ENCODE assay signal across 9 cellular contexts in genomic region chr2:219073413-219074129, GRCh38. TPM values are rescaled to one million over a fixed set of nuclear protein-coding genes. Genes with fewer than 3 reads are reported as not detected.
DNase-seq lines count a peak whose midpoint lies in the region; ATAC-seq, FAIRE-seq and TF ChIP-seq lines count a peak whose summit lies in the region.
"Had no signal": no experiment of that assay in that cellular context is flagged by ENCODE, and none has a peak within 500 bp of the region (broad histone marks: within the 10 kb centered on the region; RNA-seq: fewer than 3 reads in every experiment).

No MANE protein-coding gene starts in this region.

- no peak for TF ChIP-seq EP300 in Ishikawa (IDR thresholded peaks at IDR 0.05; ENCODE audit: borderline replicate concordance)

- FAIRE-seq in RCC 7860 (lab: Jason Lieb, UNC) (no peak), pancreas (lab: Jason Lieb, UNC) (no peak)

- peak; percentile 76 for TF ChIP-seq RAD21 in Ishikawa (IDR thresholded peaks at IDR 0.05; ENCODE audit: low read depth)

- H3K27ac ChIP-seq in esophagus squamous epithelium = no peak overlapping the region
- H3K27ac ChIP-seq in pancreas = no peak overlapping the region
- H3K27ac ChIP-seq: BLaER1 treated with 17β-estradiol and CSF1 and Interleukin-3, amounts not matched to agents 10 nM and 100 nM had no signal

- DNase-seq in NCI-H2081 (lab: John Stamatoyannopoulos, UW) = peak; percentile 46
- DNase-seq in NCI-H2081 treated with DMSO at 0.1 percent for 48 hours (lab: John Stamatoyannopoulos, UW) = no peak
- DNase-seq in RCC 7860 (ENCODE audit: low spot score) = peak; percentile 24
- no peak for DNase-seq in esophagus squamous epithelium (lab: John Stamatoyannopoulos, UW)
- DNase-seq in pancreas = peak in 3 of 6 donors; percentile 34 to 49 (median 41)

- no peak for TF ChIP-seq POLR2A in esophagus squamous epithelium (IDR thresholded peaks at IDR 0.05)

- H3K9me3 ChIP-seq in esophagus squamous epithelium = no peaks in the 10 kb centered on the region
- H3K9me3 ChIP-seq in pancreas = no peaks in the 10 kb centered on the region
- H3K9me3 ChIP-seq: BLaER1 treated with 17β-estradiol and CSF1 and Interleukin-3, amounts not matched to agents 10 nM and 100 nM had no signal

- ATAC-seq in pancreas = peak in 3 of 4 donors; percentile 71 to 82 (median 80)
- ATAC-seq in GM18498 (IDR thresholded peaks at IDR 0.05; ENCODE audit: unreplicated experiment) = no peak
- no peak for ATAC-seq in HG03354 (IDR thresholded peaks at IDR 0.05; ENCODE audit: poor library complexity, severe bottlenecking, unreplicated experiment)

- WGBS in esophagus squamous epithelium, 2 donors = 58 to 61% methylated on average over 10 to 11 of the region's 14 CpGs
- WGBS in pancreas, 2 donors = 50 to 52% methylated on average over 14 of the region's 14 CpGs

- H3K36me3 ChIP-seq in esophagus squamous epithelium = peaks cover 0 to 47% (median 0%) of the 10 kb centered on the region in 3 donors
- peaks cover 0 to 15% (median 0%) of the 10 kb centered on the region in 3 donors for H3K36me3 ChIP-seq in pancreas

- peak in 5 of 6 experiments; percentile 16 to 54 (median 43) for TF ChIP-seq CTCF in esophagus squamous epithelium (IDR thresholded peaks at IDR 0.05)
- TF ChIP-seq CTCF in pancreas (IDR thresholded peaks at IDR 0.05) = peak; percentile 6 to 42 (median 35)

- intact Hi-C loops in esophagus squamous epithelium (cut with DNase I) (no loop called here), pancreas (cut with DNase I) (loop anchor here in 1 of 3 donors (5.0 kb wide), 1 partner anchor 44 kb away; no protein-coding TSS in a partner anchor)

- H3K4me1 ChIP-seq in esophagus squamous epithelium = peaks cover 0 to 14% (median 0%) of the 10 kb centered on the region in 3 donors
- H3K4me1 ChIP-seq in pancreas = no peaks in the 10 kb centered on the region

- H3K4me3 ChIP-seq in esophagus squamous epithelium (no peak overlapping the region), pancreas (no peak overlapping the region)
- H3K4me3 ChIP-seq: BLaER1 treated with 17β-estradiol and CSF1 and Interleukin-3, amounts not matched to agents 10 nM and 100 nM had no signal

- H3K27me3 ChIP-seq in esophagus squamous epithelium (no peaks in the 10 kb centered on the region), pancreas (no peaks in the 10 kb centered on the region)
- H3K27me3 ChIP-seq: BLaER1 treated with 17β-estradiol and CSF1 and Interleukin-3, amounts not matched to agents 10 nM and 100 nM had no signal

TF ChIP-seq in Ishikawa, 13 proteins besides CTCF, POLR2A, EP300 and RAD21:
- TF ChIP-seq TCF12 (IDR thresholded peaks at IDR 0.05; ENCODE audit: low read depth) (no peak), NFIC (IDR thresholded peaks at IDR 0.05) (no peak), CREB1 (IDR thresholded peaks at IDR 0.05; ENCODE audit: low read depth) (no peak), TEAD4 (IDR thresholded peaks at IDR 0.05) (no peak), YY1 (IDR thresholded peaks at IDR 0.05; ENCODE audit: low read depth) (no peak), MAX (IDR thresholded peaks at IDR 0.05) (no peak), FOXM1 (IDR thresholded peaks at IDR 0.05; ENCODE audit: borderline replicate concordance, low read depth) (no peak), TAF1 (IDR thresholded peaks at IDR 0.05; ENCODE audit: low read depth) (no peak)

RNA-seq across cellular contexts. Expression of gene IHH, which starts 12.8 kb away (rescaled TPM):
- under 1 TPM in 1 of 4 donors, not detected in 3; 0.38 TPM for total RNA-seq in esophagus squamous epithelium
- total RNA-seq in pancreas = under 1 TPM in 2 of 6 donors, not detected in 4; 0.09 to 0.19 TPM
- under 1 TPM in 1 of 2 donors, not detected in 1; 0.09 TPM for polyA plus RNA-seq in pancreas

RNA-seq across cellular contexts. Expression of gene CFAP65, which starts 32.3 kb away (rescaled TPM):
- total RNA-seq in esophagus squamous epithelium = under 1 TPM in 1 of 4 donors, not detected in 3; 0.19 TPM
- under 1 TPM; 0.06 to 0.22 (median 0.12) TPM for total RNA-seq in pancreas
- polyA plus RNA-seq in pancreas = under 1 TPM; 0.19 to 0.38 TPM

Comparison
In these comparisons a context has a peak if more than half of its experiments do, and no peak if none do; other contexts are left out.
1. DNase-seq: peak in NCI-H2081 (2 of 2) and RCC 7860 (single experiment); none in NCI-H2081 treated with DMSO at 0.1 percent for 48 hours (single experiment) and esophagus squamous epithelium (single experiment).
2. ATAC-seq: peak in pancreas (3 of 4); none in GM18498 (single experiment) and HG03354 (single experiment).